1 cellular context compared by ENCODE assay signal in genomic region chr6:157487110-157487773, GRCh38.
TF ChIP-seq lines count a peak whose summit lies in the region.

No MANE protein-coding gene starts in this region.

TF ChIP-seq in WTC11, 78 proteins besides CTCF, POLR2A, EP300 and RAD21 (continued from another document):
- no peak for TF ChIP-seq ZNF532 (CRISPR knock-in tag; IDR thresholded peaks at IDR 0.05; ENCODE audit: borderline replicate concordance)
- TF ChIP-seq TEAD4 (CRISPR knock-in tag; IDR thresholded peaks at IDR 0.05): no peak
- no peak for TF ChIP-seq ZNF317 (CRISPR knock-in tag; IDR thresholded peaks at IDR 0.05; ENCODE audit: borderline replicate concordance, low read depth)
- no peak for TF ChIP-seq ZNF263 (CRISPR knock-in tag; IDR thresholded peaks at IDR 0.05; ENCODE audit: low read depth)
- no peak for TF ChIP-seq ZNF232 (CRISPR knock-in tag; IDR thresholded peaks at IDR 0.05)
- TF ChIP-seq ERG (CRISPR knock-in tag; IDR thresholded peaks at IDR 0.05): no peak
- TF ChIP-seq, protein P1, sequence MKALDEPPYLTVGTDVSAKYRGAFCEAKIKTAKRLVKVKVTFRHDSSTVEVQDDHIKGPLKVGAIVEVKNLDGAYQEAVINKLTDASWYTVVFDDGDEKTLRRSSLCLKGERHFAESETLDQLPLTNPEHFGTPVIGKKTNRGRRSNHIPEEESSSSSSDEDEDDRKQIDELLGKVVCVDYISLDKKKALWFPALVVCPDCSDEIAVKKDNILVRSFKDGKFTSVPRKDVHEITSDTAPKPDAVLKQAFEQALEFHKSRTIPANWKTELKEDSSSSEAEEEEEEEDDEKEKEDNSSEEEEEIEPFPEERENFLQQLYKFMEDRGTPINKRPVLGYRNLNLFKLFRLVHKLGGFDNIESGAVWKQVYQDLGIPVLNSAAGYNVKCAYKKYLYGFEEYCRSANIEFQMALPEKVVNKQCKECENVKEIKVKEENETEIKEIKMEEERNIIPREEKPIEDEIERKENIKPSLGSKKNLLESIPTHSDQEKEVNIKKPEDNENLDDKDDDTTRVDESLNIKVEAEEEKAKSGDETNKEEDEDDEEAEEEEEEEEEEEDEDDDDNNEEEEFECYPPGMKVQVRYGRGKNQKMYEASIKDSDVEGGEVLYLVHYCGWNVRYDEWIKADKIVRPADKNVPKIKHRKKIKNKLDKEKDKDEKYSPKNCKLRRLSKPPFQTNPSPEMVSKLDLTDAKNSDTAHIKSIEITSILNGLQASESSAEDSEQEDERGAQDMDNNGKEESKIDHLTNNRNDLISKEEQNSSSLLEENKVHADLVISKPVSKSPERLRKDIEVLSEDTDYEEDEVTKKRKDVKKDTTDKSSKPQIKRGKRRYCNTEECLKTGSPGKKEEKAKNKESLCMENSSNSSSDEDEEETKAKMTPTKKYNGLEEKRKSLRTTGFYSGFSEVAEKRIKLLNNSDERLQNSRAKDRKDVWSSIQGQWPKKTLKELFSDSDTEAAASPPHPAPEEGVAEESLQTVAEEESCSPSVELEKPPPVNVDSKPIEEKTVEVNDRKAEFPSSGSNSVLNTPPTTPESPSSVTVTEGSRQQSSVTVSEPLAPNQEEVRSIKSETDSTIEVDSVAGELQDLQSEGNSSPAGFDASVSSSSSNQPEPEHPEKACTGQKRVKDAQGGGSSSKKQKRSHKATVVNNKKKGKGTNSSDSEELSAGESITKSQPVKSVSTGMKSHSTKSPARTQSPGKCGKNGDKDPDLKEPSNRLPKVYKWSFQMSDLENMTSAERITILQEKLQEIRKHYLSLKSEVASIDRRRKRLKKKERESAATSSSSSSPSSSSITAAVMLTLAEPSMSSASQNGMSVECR (CRISPR knock-in tag; IDR thresholded peaks at IDR 0.05; ENCODE audit: borderline replicate concordance): no peak
- no peak for TF ChIP-seq ATF6 (CRISPR knock-in tag; IDR thresholded peaks at IDR 0.05)
- no peak for TF ChIP-seq JUN (CRISPR knock-in tag; IDR thresholded peaks at IDR 0.05)
